In genomic region chr2:174878537-174879147, GRCh38 we compare ENCODE assay signal across 9 cellular contexts.
DNase-seq lines count a peak whose midpoint lies in the region; ATAC-seq and TF ChIP-seq lines count a peak whose summit lies in the region.
"Had no signal": no experiment of that assay in that cellular context is flagged by ENCODE, and none has a peak within 500 bp of the region (broad histone marks: within the 10 kb centered on the region; RNA-seq: fewer than 3 reads in every experiment).

No MANE protein-coding gene starts in this region.

- peak overlapping the region; percentile 39 to 48 for H3K4me3 ChIP-seq in foreskin fibroblast (ENCODE audit: low read depth in 1 of 2, low read length in 2 of 2)
- peak overlapping the region; percentile 69 to 76 for H3K4me3 ChIP-seq in stomach smooth muscle (ENCODE audit: low read length in 2 of 2)

- CTCF ChIA-PET in HEK293T (lab: Yijun Ruan, JAX) = no interaction called here

- POLR2A ChIA-PET in HEK293T (lab: Yijun Ruan, JAX) = no interaction called here

- no peaks in the 10 kb centered on the region for H3K36me3 ChIP-seq in stomach smooth muscle (ENCODE audit: control insufficient read depth in 2 of 2, insufficient read depth in 2 of 2, low read length in 2 of 2)

- no peak overlapping the region for H3K27ac ChIP-seq in stomach smooth muscle (ENCODE audit: low read length)

- no peaks in the 10 kb centered on the region for H3K9me3 ChIP-seq in stomach smooth muscle (ENCODE audit: control insufficient read depth in 2 of 2, low read length in 2 of 2)

- H3K9ac ChIP-seq in stomach smooth muscle (ENCODE audit: low read length in 2 of 2) = peak overlapping the region in 1 of 2 donors; percentile 54

- no peak for TF ChIP-seq CTCF in foreskin fibroblast (IDR thresholded peaks at IDR 0.05; ENCODE audit: low read depth, low read length)

- peak; percentile 12 for DNase-seq in HEK293T (ENCODE audit: extremely low spot score)
- peak; percentile 75 for DNase-seq in RPMI7951 (ENCODE audit: low read depth)
- peak; percentile 30 to 68 for DNase-seq in foreskin fibroblast
- DNase-seq in cerebellar nuclear complex (lab: John Stamatoyannopoulos, UW) = no peak
- DNase-seq in AML-193 (lab: John Stamatoyannopoulos, UW) = no peak
- DNase-seq: activated CD4-positive, alpha-beta memory T cell treated with anti-CD3 and anti-CD28 coated beads for 36 hours had no signal

- H3K4me1 ChIP-seq in stomach smooth muscle (ENCODE audit: control insufficient read depth, insufficient read depth, low read length) = peaks cover 3% of the 10 kb centered on the region

- no peaks in the 10 kb centered on the region for H3K27me3 ChIP-seq in stomach smooth muscle (ENCODE audit: control insufficient read depth in 1 of 2, insufficient read depth in 2 of 2, low read length in 2 of 2)

- ATAC-seq in GM19463 (IDR thresholded peaks at IDR 0.05; ENCODE audit: unreplicated experiment) (no peak), GM21360 (IDR thresholded peaks at IDR 0.05; ENCODE audit: unreplicated experiment) (no peak)

TF ChIP-seq in HEK293T, 16 proteins besides CTCF, POLR2A, EP300 and RAD21:
- no peak for TF ChIP-seq L3MBTL2 (conservative IDR thresholded peaks at IDR 0.05)
- TF ChIP-seq ELF4 (IDR thresholded peaks at IDR 0.05) = no peak
- TF ChIP-seq ZNF384 (IDR thresholded peaks at IDR 0.05) = no peak
- no peak for TF ChIP-seq CTBP1 (IDR thresholded peaks at IDR 0.05; ENCODE audit: borderline replicate concordance)
- TF ChIP-seq SUZ12 (IDR thresholded peaks at IDR 0.05) = no peak
TF ChIP-seq in HEK293T: peak in this region for 0.

Comparison
In these comparisons a context has a peak if more than half of its experiments do, and no peak if none do; other contexts are left out.
1. DNase-seq: peak in HEK293T (single experiment), RPMI7951 (single experiment) and foreskin fibroblast (2 of 2); none in cerebellar nuclear complex (0 of 2) and AML-193 (0 of 2).